25 cellular contexts compared by ENCODE assay signal in the genomic region with DNA sequence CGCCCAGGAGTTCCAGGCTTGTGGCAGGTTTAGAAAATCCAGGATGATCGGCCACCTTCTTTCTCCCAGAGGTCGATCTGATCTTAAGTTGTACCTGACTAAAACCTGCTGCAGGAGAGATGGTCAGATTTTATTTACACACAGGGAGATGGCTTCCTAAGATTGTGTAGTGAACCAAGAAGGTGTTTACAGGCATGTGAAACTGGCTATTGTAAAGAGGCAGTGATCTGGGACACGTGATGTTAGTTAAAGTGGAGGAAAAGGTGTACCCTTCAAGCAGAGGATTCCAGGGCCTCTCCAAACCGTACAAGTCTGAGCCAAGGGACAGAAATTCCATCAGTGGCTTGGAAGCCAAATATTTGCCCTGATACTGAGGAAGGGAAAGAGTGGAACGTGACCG. TPM values are rescaled to one million over a fixed set of nuclear protein-coding genes. Genes with fewer than 3 reads are reported as not detected.
DNase-seq lines count a peak whose midpoint lies in the region; ATAC-seq and TF ChIP-seq lines count a peak whose summit lies in the region.
"Had no signal": no experiment of that assay in that cellular context is flagged by ENCODE, and none has a peak within 500 bp of the region (broad histone marks: within the 10 kb centered on the region; RNA-seq: fewer than 3 reads in every experiment).

No MANE protein-coding gene starts in this region.

- no peak overlapping the region for H3K9ac ChIP-seq in SK-N-SH

- H4K20me1 ChIP-seq in SK-N-SH (ENCODE audit: insufficient read depth): no peaks in the 10 kb centered on the region

- 61% methylated on average over 7 of the region's 7 CpGs for WGBS in SK-N-SH (ENCODE audit: low lambda C conversion rate)
- WGBS in spleen, 5 donors: 84 to 93% (median 87%) methylated on average over 7 of the region's 7 CpGs

- CTCF ChIA-PET in SK-N-SH (lab: Yijun Ruan, JAX): no interaction called here

- intact Hi-C loops in lower lobe of right lung (cut with DNase I): no loop called here
- intact Hi-C loops in spleen (cut with DNase I; ENCODE audit: low total_unique reads): no loop called here

- H3K27ac ChIP-seq in SK-N-SH (ENCODE audit: low read depth in 2 of 2, low read length in 1 of 2) (peak overlapping the region in 1 of 2 experiments; percentile 77; a peak in 2 of 4 replicates), SJSA1 (peak overlapping the region; percentile 61), lower lobe of right lung (no peak overlapping the region), spleen (no peak overlapping the region)
- H3K27ac ChIP-seq: gastroesophageal sphincter, RWPE1, SK-N-MC, skin epidermis had no signal

- H3K36me3 ChIP-seq in SK-N-SH (replicated peaks in 1 of 2; ENCODE audit: control insufficient read depth in 1 of 2, insufficient read depth in 2 of 2, low read length in 1 of 2) (no peaks in the 10 kb centered on the region), SJSA1 (no peaks in the 10 kb centered on the region), lower lobe of right lung (no peaks in the 10 kb centered on the region), spleen (no peaks in the 10 kb centered on the region)
- H3K36me3 ChIP-seq: gastroesophageal sphincter had no signal

- H3K4me1 ChIP-seq in SK-N-SH (ENCODE audit: control insufficient read depth in 1 of 2, insufficient read depth in 2 of 2, low read depth in 1 of 2, low read length in 1 of 2) (peaks cover 0 to 6% of the 10 kb centered on the region in 2 experiments; a peak in 2 of 4 replicates), SJSA1 (replicated peaks) (peaks cover 32% of the 10 kb centered on the region), lower lobe of right lung (no peaks in the 10 kb centered on the region), spleen (no peaks in the 10 kb centered on the region)
- H3K4me1 ChIP-seq: gastroesophageal sphincter had no signal

- no peaks in the 10 kb centered on the region for H3K9me2 ChIP-seq in SK-N-SH

- H3F3A ChIP-seq in SK-N-SH (replicated peaks; ENCODE audit: insufficient read depth): peaks cover 11% of the 10 kb centered on the region

- H3K4me2 ChIP-seq in SK-N-SH: peak overlapping the region; percentile 67; the same call in 1 of the 2 replicates

- no peaks in the 10 kb centered on the region for H3K27me3 ChIP-seq in SK-N-SH (ENCODE audit: insufficient read depth)
- no peaks in the 10 kb centered on the region for H3K27me3 ChIP-seq in SJSA1 (replicated peaks)
- H3K27me3 ChIP-seq in lower lobe of right lung (ENCODE audit: low read depth): no peaks in the 10 kb centered on the region
- no peaks in the 10 kb centered on the region for H3K27me3 ChIP-seq in spleen (replicated peaks in 1 of 7)
- H3K27me3 ChIP-seq: gastroesophageal sphincter had no signal

- no peak overlapping the region for H2AFZ ChIP-seq in SK-N-SH (ENCODE audit: low read depth)

- H3K9me3 ChIP-seq in SK-N-SH: no peaks in the 10 kb centered on the region
- H3K9me3 ChIP-seq in SJSA1 (replicated peaks): no peaks in the 10 kb centered on the region
- H3K9me3 ChIP-seq in lower lobe of right lung: no peaks in the 10 kb centered on the region
- H3K9me3 ChIP-seq in spleen: no peaks in the 10 kb centered on the region
- H3K9me3 ChIP-seq: gastroesophageal sphincter had no signal

- no peak for TF ChIP-seq RAD21 in SK-N-SH (IDR thresholded peaks at IDR 0.05; ENCODE audit: low read length)

- no peak for TF ChIP-seq POLR2A in spleen (IDR thresholded peaks at IDR 0.05)

- DNase-seq in SK-N-SH (no peak), SJSA1 (ENCODE audit: low read depth in 1 of 2, low spot score in 2 of 2) (no peak), lower lobe of right lung (no peak), NCI-H1105 (lab: John Stamatoyannopoulos, UW) (no peak), spleen (no peak), GM03348 (ENCODE audit: low spot score) (no peak)
- DNase-seq in stimulated activated CD4-positive, alpha-beta T cell treated with anti-CD3 and anti-CD28 coated beads, Interleukin-4, amount 100 ng/mL, for 4 hours: no peak
- DNase-seq: 8988T; activated CD4-positive, alpha-beta T cell treated with anti-CD3 and anti-CD28 coated beads for 36 hours; activated CD8-positive, alpha-beta T cell treated with anti-CD3 and anti-CD28 coated beads, Interleukin-2, amount 10 ng/mL, durations not matched to agents 7 days and 5 days; activated gamma-delta T cell treated with Interleukin-2 at 50 U/mL for 16 hours; CD4-positive, CD25-positive, alpha-beta regulatory T cell; dermis blood vessel endothelial cell; hippocampal formation; Kasumi-1; left colon; NCI-H146; NCI-H2107; stimulated activated CD4-positive, alpha-beta T cell treated with anti-CD3 and anti-CD28 coated beads, Interleukin-2, amount 100 ng/mL, for 24 hours; T-helper 2 cell had no signal

- ATAC-seq in SK-N-SH treated with all-trans-retinoic acid at 6 μM for 48 hours (no peak), lower lobe of right lung (peak; percentile 60 to 69)
- ATAC-seq: activated CD4-positive, alpha-beta T cell treated with anti-CD3 and anti-CD28 coated beads for 36 hours; activated CD8-positive, alpha-beta T cell treated with anti-CD3 and anti-CD28 coated beads, Interleukin-2, amount 10 ng/mL, durations not matched to agents 7 days and 5 days; gastroesophageal sphincter had no signal

- TF ChIP-seq CTCF in SK-N-SH (IDR thresholded peaks at IDR 0.05) (no peak), lower lobe of right lung (IDR thresholded peaks at IDR 0.05) (no peak), spleen (IDR thresholded peaks at IDR 0.05 in 8 of 11, conservative IDR thresholded peaks at IDR 0.05 in 3 of 11) (no peak)

- TF ChIP-seq EP300 in SK-N-SH (IDR thresholded peaks at IDR 0.05; ENCODE audit: borderline replicate concordance in 1 of 2, low read depth in 1 of 2, low read length in 1 of 2): no peak

- no peaks in the 10 kb centered on the region for H3K79me2 ChIP-seq in SK-N-SH (ENCODE audit: insufficient read depth)

- H3K4me3 ChIP-seq in SK-N-SH (ENCODE audit: low read depth in 2 of 2, low read length in 1 of 2) (no peak overlapping the region), SJSA1 (no peak overlapping the region), lower lobe of right lung (no peak overlapping the region), spleen (no peak overlapping the region)
- H3K4me3 ChIP-seq: gastroesophageal sphincter, SK-N-MC, skin epidermis had no signal

- POLR2A ChIA-PET in SK-N-SH (lab: Yijun Ruan, JAX): no interaction called here

TF ChIP-seq in SK-N-SH, 30 proteins besides CTCF, POLR2A, EP300 and RAD21 (continues in another document):
- TF ChIP-seq, protein P1, sequence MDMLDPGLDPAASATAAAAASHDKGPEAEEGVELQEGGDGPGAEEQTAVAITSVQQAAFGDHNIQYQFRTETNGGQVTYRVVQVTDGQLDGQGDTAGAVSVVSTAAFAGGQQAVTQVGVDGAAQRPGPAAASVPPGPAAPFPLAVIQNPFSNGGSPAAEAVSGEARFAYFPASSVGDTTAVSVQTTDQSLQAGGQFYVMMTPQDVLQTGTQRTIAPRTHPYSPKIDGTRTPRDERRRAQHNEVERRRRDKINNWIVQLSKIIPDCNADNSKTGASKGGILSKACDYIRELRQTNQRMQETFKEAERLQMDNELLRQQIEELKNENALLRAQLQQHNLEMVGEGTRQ (IDR thresholded peaks at IDR 0.05; ENCODE audit: borderline replicate concordance, low read depth, low read length): no peak
- TF ChIP-seq GATA2 (CRISPR knock-in tag; IDR thresholded peaks at IDR 0.05): no peak
- TF ChIP-seq TAF1 (IDR thresholded peaks at IDR 0.05; ENCODE audit: borderline replicate concordance, low read depth, low read length): no peak
- TF ChIP-seq SMC3 (IDR thresholded peaks at IDR 0.05; ENCODE audit: low read depth, low read length): no peak
- no peak for TF ChIP-seq YY1 (IDR thresholded peaks at IDR 0.05; ENCODE audit: low read depth)
- TF ChIP-seq RFX5 (IDR thresholded peaks at IDR 0.05; ENCODE audit: low read length): no peak
- TF ChIP-seq GABPA (IDR thresholded peaks at IDR 0.05; ENCODE audit: low read depth): no peak
- TF ChIP-seq MEF2A (IDR thresholded peaks at IDR 0.05; ENCODE audit: borderline replicate concordance, low read depth): no peak
- no peak for TF ChIP-seq NFIC (IDR thresholded peaks at IDR 0.05; ENCODE audit: borderline replicate concordance)
- no peak for TF ChIP-seq ELF1 (IDR thresholded peaks at IDR 0.05)
- TF ChIP-seq RXRA (IDR thresholded peaks at IDR 0.05; ENCODE audit: borderline replicate concordance, low read depth): no peak
- no peak for TF ChIP-seq JUND (IDR thresholded peaks at IDR 0.05)

TF ChIP-seq in SK-N-SH treated with all-trans-retinoic acid at 6 μM for 48 hours, 23 proteins besides CTCF, POLR2A, EP300 and RAD21:
- TF ChIP-seq ZNF8 (CRISPR knock-in tag; IDR thresholded peaks at IDR 0.05) (no peak), ZC3H10 (CRISPR knock-in tag; IDR thresholded peaks at IDR 0.05) (no peak), BACH2 (CRISPR knock-in tag; IDR thresholded peaks at IDR 0.05; ENCODE audit: borderline replicate concordance) (no peak), SNAI2 (CRISPR knock-in tag; IDR thresholded peaks at IDR 0.05) (no peak), RARB (CRISPR knock-in tag; IDR thresholded peaks at IDR 0.05) (no peak), ZNF70 (CRISPR knock-in tag; IDR thresholded peaks at IDR 0.05) (no peak), PPARA (CRISPR knock-in tag; IDR thresholded peaks at IDR 0.05; ENCODE audit: borderline replicate concordance) (no peak)
TF ChIP-seq in SK-N-SH treated with all-trans-retinoic acid at 6 μM for 48 hours: peak in this region for 0.

RNA-seq across cellular contexts. Expression of a gene that starts 17.5 kb away (rescaled TPM):
- polyA plus RNA-seq in SK-N-SH (2012; rRNA removed): 0.23 and 0.34 TPM in 2 replicates
- polyA plus RNA-seq in SK-N-SH (2012; cell fraction: cytosol; rRNA removed): 0.19 and 0.28 TPM in 2 replicates
- polyA plus RNA-seq in SK-N-SH (2012; cell fraction: nucleus; rRNA removed): 0.25 and 0.46 TPM in 2 replicates
- total RNA-seq in SJSA1 (2014; rRNA removed; shearing (Covaris generic)): 1.3 and 3.9 TPM in 2 replicates
- total RNA-seq in lower lobe of right lung: 31.4 TPM
- under 1 TPM in 5 of 7 donors, not detected in 2; 0.17 to 0.79 (median 0.30) TPM for total RNA-seq in spleen
- polyA plus RNA-seq in spleen: under 1 TPM; 0.11 to 0.32 (median 0.26) TPM
